ENCODE assay signal across 8 cellular contexts in the genomic region with DNA sequence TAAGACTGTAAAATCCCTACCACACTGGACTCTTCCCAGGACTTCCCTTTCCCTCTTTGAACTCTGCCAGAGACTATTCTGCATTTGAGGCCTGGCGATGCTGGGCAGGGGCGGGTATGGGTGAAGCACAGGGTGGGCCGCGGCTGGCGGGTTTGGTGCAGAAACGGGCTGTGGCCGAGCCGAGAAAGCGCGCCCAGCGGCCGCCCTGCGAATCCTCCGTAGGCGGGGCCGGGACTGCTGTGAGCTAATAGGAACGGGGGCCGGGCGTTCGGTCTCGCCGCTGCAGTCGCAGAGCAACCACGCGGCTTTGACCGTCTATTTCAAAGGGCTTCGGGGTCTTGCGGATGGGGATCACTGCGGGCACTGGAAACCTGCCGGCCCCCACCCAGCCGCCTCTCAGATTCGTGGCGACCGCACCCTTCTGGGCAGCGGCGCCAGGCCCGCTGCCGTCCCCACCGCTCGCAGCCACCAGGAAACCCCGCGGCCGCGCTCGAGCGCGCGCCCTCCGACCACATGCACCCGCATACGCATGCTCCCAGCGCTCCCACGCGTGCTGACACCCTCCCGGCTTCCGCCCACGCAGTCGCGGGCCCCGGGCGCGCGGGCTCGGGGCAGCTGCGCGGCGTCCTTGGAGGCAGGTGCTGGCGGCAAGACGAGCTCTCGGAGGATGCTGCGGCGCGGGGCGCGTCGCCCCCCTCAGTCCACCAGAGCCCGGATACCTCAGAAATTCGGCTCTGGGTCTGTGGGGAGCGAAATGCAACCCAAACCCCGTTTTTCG.
A peak's percentile ranks its signal among the peaks of the same experiment; 100 is the strongest.
DNase-seq lines count a peak whose midpoint lies in the region; ATAC-seq and TF ChIP-seq lines count a peak whose summit lies in the region.

No MANE protein-coding gene starts in this region.

- peak; percentile 17 for TF ChIP-seq CTCF in astrocyte of the cerebellum (IDR thresholded peaks at IDR 0.05; ENCODE audit: low read depth, low read length, missing control alignments)
- TF ChIP-seq CTCF in retinal pigment epithelial cell (conservative IDR thresholded peaks at IDR 0.05; ENCODE audit: low read depth, low read length) = peak; percentile 18

- in situ Hi-C loops in astrocyte of the cerebellum (cut with HindIII; ENCODE audit: low sequenced_read_pairs) = loop anchor here (25.0 kb wide), 1 partner anchor 184 kb away; no protein-coding TSS in a partner anchor

- H3K4me3 ChIP-seq in astrocyte of the cerebellum (ENCODE audit: low read depth, low read length) (peak overlapping the region; percentile 69), retinal pigment epithelial cell (ENCODE audit: low read length) (peak overlapping the region; percentile 83)

- ATAC-seq in GM18499 (IDR thresholded peaks at IDR 0.05; ENCODE audit: insufficient read depth, unreplicated experiment) = peak; percentile 27
- peak; percentile 47 for ATAC-seq in HG02763 (IDR thresholded peaks at IDR 0.05; ENCODE audit: unreplicated experiment)

- peak; percentile 88 to 95 (median 93) for DNase-seq in NCI-H1417 (lab: John Stamatoyannopoulos, UW)
- peak; percentile 72 for DNase-seq in T-helper 9 cell
- peak; percentile 40 for DNase-seq in astrocyte of the cerebellum (ENCODE audit: low read depth)
- DNase-seq in hippocampal formation (lab: John Stamatoyannopoulos, UW) = peak; percentile 84 to 89
- DNase-seq in retinal pigment epithelial cell (ENCODE audit: low read depth) = no peak
- no peak for DNase-seq in OCI-M2 (lab: John Stamatoyannopoulos, UW; ENCODE audit: unreplicated experiment)

Comparison
In these comparisons a context has a peak if more than half of its experiments do, and no peak if none do; other contexts are left out.
1. DNase-seq: peak in NCI-H1417 (3 of 3), T-helper 9 cell (single experiment), astrocyte of the cerebellum (single experiment) and hippocampal formation (2 of 2); none in retinal pigment epithelial cell (single experiment) and OCI-M2 (single experiment).